15 cellular contexts compared by ENCODE assay signal in genomic region chr10:63262674-63263073, GRCh38.
A peak's percentile ranks its signal among the peaks of the same experiment; 100 is the strongest.
DNase-seq lines count a peak whose midpoint lies in the region; ATAC-seq and TF ChIP-seq lines count a peak whose summit lies in the region.
"Had no signal": no experiment of that assay in that cellular context is flagged by ENCODE, and none has a peak within 500 bp of the region (broad histone marks: within the 10 kb centered on the region; RNA-seq: fewer than 3 reads in every experiment).

No MANE protein-coding gene starts in this region.

- H2BK15ac ChIP-seq in mesenchymal stem cell (ENCODE audit: low read depth, poor library complexity, severe bottlenecking), result no peak overlapping the region

- no peak overlapping the region for H3K23ac ChIP-seq in mesenchymal stem cell (ENCODE audit: low read length in 2 of 2)

- no peaks in the 10 kb centered on the region for H3K79me1 ChIP-seq in mesenchymal stem cell (replicated peaks; ENCODE audit: low read length, poor library complexity, severe bottlenecking)

- H3K27ac Mint-ChIP-seq in activated CD8-positive, alpha-beta T cell treated with anti-CD3 and anti-CD28 coated beads for 36 hours, result peak overlapping the region; percentile 36

- no peaks in the 10 kb centered on the region for H3K9me3 Mint-ChIP-seq in activated CD8-positive, alpha-beta T cell treated with anti-CD3 and anti-CD28 coated beads for 36 hours

- peak overlapping the region; percentile 8 for H3K9ac ChIP-seq in mesenchymal stem cell (ENCODE audit: low read length)

- POLR2A ChIA-PET in activated CD8-positive, alpha-beta T cell treated with anti-CD3 and anti-CD28 coated beads for 36 hours (lab: Charles Lee), result interaction anchor here (1.2 to 1.4 kb wide), 2 partner anchors 62 to 259 kb away, joined by 4 to 5 read pairs; no protein-coding TSS in a partner anchor

- H2BK12ac ChIP-seq in mesenchymal stem cell (ENCODE audit: low read length in 2 of 2), result no peak overlapping the region

- H3K36me3 ChIP-seq in heart left ventricle (peaks cover 0 to 22% (median 11%) of the 10 kb centered on the region in 9 donors), mesenchymal stem cell (ENCODE audit: control insufficient read depth in 1 of 2, insufficient read depth in 2 of 2, low read depth in 1 of 2, low read length in 2 of 2) (peaks cover 0 to 32% of the 10 kb centered on the region in 2 experiments), upper lobe of left lung (peaks cover 0 to 7% (median 0%) of the 10 kb centered on the region in 4 donors)

- peaks cover 50% of the 10 kb centered on the region for H3K4me1 Mint-ChIP-seq in activated CD8-positive, alpha-beta T cell treated with anti-CD3 and anti-CD28 coated beads for 36 hours (ENCODE audit: low read depth)

- no peak overlapping the region for H4K8ac ChIP-seq in mesenchymal stem cell (ENCODE audit: low read length)

- H4K91ac ChIP-seq in mesenchymal stem cell (ENCODE audit: low read length), result no peak overlapping the region

- 55 to 62% (median 57%) methylated on average over 3 of the region's 3 CpGs for WGBS in heart left ventricle, 4 donors
- WGBS in right cardiac atrium, result 46% methylated on average over 3 of the region's 3 CpGs
- 82% methylated on average over 3 of the region's 3 CpGs for WGBS in mesenchymal stem cell
- 52 to 55% methylated on average over 3 of the region's 3 CpGs for WGBS in upper lobe of left lung, 2 donors

- no peak for TF ChIP-seq EP300 in upper lobe of left lung (IDR thresholded peaks at IDR 0.05)

- DNase-seq in heart left ventricle (no peak), right cardiac atrium (no peak), mesenchymal stem cell (no peak), upper lobe of left lung (no peak), dermis blood vessel endothelial cell (no peak), posterior vena cava (ENCODE audit: low spot score) (no peak)
- no peak for DNase-seq in activated CD8-positive, alpha-beta T cell treated with anti-CD3 and anti-CD28 coated beads for 36 hours
- DNase-seq: activated effector memory CD4-positive, alpha-beta T cell treated with anti-CD3 and anti-CD28 coated beads, Interleukin-2, amount 50 U/mL, for 16 hours; NCI-H2081; stimulated activated CD4-positive, alpha-beta T cell treated with anti-CD3 and anti-CD28 coated beads, Interleukin-2, amount 100 ng/mL, for 24 hours had no signal

- H3K9me3 ChIP-seq in heart left ventricle (no peaks in the 10 kb centered on the region), right cardiac atrium (ENCODE audit: control insufficient read depth, low read length) (no peaks in the 10 kb centered on the region), mesenchymal stem cell (ENCODE audit: control insufficient read depth, low read length) (no peaks in the 10 kb centered on the region), upper lobe of left lung (no peaks in the 10 kb centered on the region)
- H3K9me3 ChIP-seq: SJSA1 had no signal

- no peak overlapping the region for H3K4me3 ChIP-seq in heart left ventricle
- no peak overlapping the region for H3K4me3 ChIP-seq in right cardiac atrium (ENCODE audit: low read length)
- H3K4me3 ChIP-seq in mesenchymal stem cell (ENCODE audit: insufficient read depth in 1 of 2, low read depth in 1 of 2, low read length in 2 of 2), result peak overlapping the region in 1 of 2 experiments; percentile 25
- no peak overlapping the region for H3K4me3 ChIP-seq in upper lobe of left lung
- H3K4me3 ChIP-seq: lung, SJSA1 had no signal

- intact Hi-C loops in heart left ventricle (cut with DNase I), result loop anchor here in 7 of 10 donors (5.0 to 10.0 kb wide), 4 partner anchors 45 to 262 kb away; partner anchors contain the start of genes JMJD1C (in 2 of the 7) and REEP3 (in 2 of the 7)
- intact Hi-C loops in right cardiac atrium (cut with DNase I), result no loop called here
- intact Hi-C loops in activated CD8-positive, alpha-beta T cell treated with anti-CD3 and anti-CD28 coated beads for 36 hours (cut with micrococcal nuclease), result loop anchor here (10.0 kb wide), 1 partner anchor 88 kb away; no protein-coding TSS in a partner anchor
- intact Hi-C loops in posterior vena cava (cut with DNase I), result no loop called here

- CTCF ChIA-PET in activated CD8-positive, alpha-beta T cell treated with anti-CD3 and anti-CD28 coated beads for 36 hours (lab: Charles Lee), result interaction anchor here (0.9 to 1.5 kb wide), 5 partner anchors 8 to 458 kb away, joined by 3 to 6 read pairs (median 3); no protein-coding TSS in a partner anchor

- no peak overlapping the region for H2AFZ ChIP-seq in mesenchymal stem cell (ENCODE audit: low read depth, low read length)

- H2BK120ac ChIP-seq in mesenchymal stem cell (ENCODE audit: low read depth, low read length), result no peak overlapping the region

- no peak overlapping the region for H3K4me2 ChIP-seq in mesenchymal stem cell (ENCODE audit: low read length, poor library complexity, severe bottlenecking)

- TF ChIP-seq CTCF in heart left ventricle (IDR thresholded peaks at IDR 0.05) (no peak), upper lobe of left lung (IDR thresholded peaks at IDR 0.05) (no peak)
- no peak for TF ChIP-seq CTCF in activated CD8-positive, alpha-beta T cell treated with anti-CD3 and anti-CD28 coated beads for 36 hours (IDR thresholded peaks at IDR 0.05)

- ATAC-seq in heart left ventricle, result no peak
- ATAC-seq in right cardiac atrium, result no peak
- ATAC-seq in activated CD8-positive, alpha-beta T cell treated with anti-CD3 and anti-CD28 coated beads for 36 hours, result no peak
- ATAC-seq in upper lobe of left lung (ENCODE audit: low FRiP score in 2 of 2), result no peak
- ATAC-seq in HG03442 (IDR thresholded peaks at IDR 0.05; ENCODE audit: unreplicated experiment), result no peak
- ATAC-seq: esophagus mucosa had no signal

- H3K18ac ChIP-seq in mesenchymal stem cell (ENCODE audit: low read depth in 1 of 2, low read length in 2 of 2), result no peak overlapping the region

- peak overlapping the region; percentile 35 for H3K4me3 Mint-ChIP-seq in activated CD8-positive, alpha-beta T cell treated with anti-CD3 and anti-CD28 coated beads for 36 hours

- H3K4me1 ChIP-seq in heart left ventricle (peaks cover 11 to 73% (median 62%) of the 10 kb centered on the region in 12 donors), right cardiac atrium (ENCODE audit: control insufficient read depth, insufficient read depth, low read length) (peaks cover 2% of the 10 kb centered on the region), mesenchymal stem cell (ENCODE audit: control insufficient read depth, insufficient read depth, low read depth, low read length) (peaks cover 2% of the 10 kb centered on the region), upper lobe of left lung (peaks cover 55 to 68% (median 63%) of the 10 kb centered on the region in 4 donors)

- H2BK5ac ChIP-seq in mesenchymal stem cell (ENCODE audit: low read depth, low read length, poor library complexity, severe bottlenecking), result no peak overlapping the region

- peaks cover 33% of the 10 kb centered on the region for H3K36me3 Mint-ChIP-seq in activated CD8-positive, alpha-beta T cell treated with anti-CD3 and anti-CD28 coated beads for 36 hours (ENCODE audit: low read depth)

- H3K27me3 Mint-ChIP-seq in activated CD8-positive, alpha-beta T cell treated with anti-CD3 and anti-CD28 coated beads for 36 hours, result no peaks in the 10 kb centered on the region

- no peaks in the 10 kb centered on the region for H3K27me3 ChIP-seq in heart left ventricle
- no peaks in the 10 kb centered on the region for H3K27me3 ChIP-seq in right cardiac atrium (ENCODE audit: control insufficient read depth, insufficient read depth)
- no peaks in the 10 kb centered on the region for H3K27me3 ChIP-seq in mesenchymal stem cell (ENCODE audit: control insufficient read depth in 1 of 2, insufficient read depth in 1 of 2, low read length in 2 of 2)
- no peaks in the 10 kb centered on the region for H3K27me3 ChIP-seq in upper lobe of left lung
- H3K27me3 ChIP-seq: SJSA1 had no signal

- H2AK5ac ChIP-seq in mesenchymal stem cell (ENCODE audit: low read length, severe bottlenecking), result no peak overlapping the region

- H3K27ac ChIP-seq in heart left ventricle (peak overlapping the region in 10 of 12 donors; percentile 1 to 89 (median 26)), right cardiac atrium (ENCODE audit: low read length) (no peak overlapping the region), mesenchymal stem cell (ENCODE audit: low read length, poor library complexity, severe bottlenecking) (no peak overlapping the region), upper lobe of left lung (peak overlapping the region in 3 of 4 donors; percentile 15 to 76 (median 20))
- H3K27ac ChIP-seq: C4-2B, SJSA1 had no signal

- no peak overlapping the region for H3K4ac ChIP-seq in mesenchymal stem cell (ENCODE audit: low read depth in 1 of 2, low read length in 2 of 2)

- TF ChIP-seq POLR2A in heart left ventricle (IDR thresholded peaks at IDR 0.05) (no peak), upper lobe of left lung (IDR thresholded peaks at IDR 0.05) (no peak)

- H3K14ac ChIP-seq in mesenchymal stem cell (ENCODE audit: low read length in 2 of 2), result no peak overlapping the region

Comparison
In these comparisons a context has a peak if more than half of its experiments do, and no peak if none do; other contexts are left out.
1. H3K27ac ChIP-seq: peak in heart left ventricle (10 of 12) and upper lobe of left lung (3 of 4); none in right cardiac atrium (single experiment) and mesenchymal stem cell (single experiment).
2. intact Hi-C loops: an anchor here in heart left ventricle (5.0 to 10.0 kb wide) and activated CD8-positive, alpha-beta T cell treated with anti-CD3 and anti-CD28 coated beads for 36 hours (10.0 kb wide); none called in right cardiac atrium and posterior vena cava.